In genomic region chr1:32458798-32459197, GRCh38 we compare ENCODE assay signal across 10 cellular contexts. TPM values are rescaled to one million over a fixed set of nuclear protein-coding genes. Genes with fewer than 3 reads are reported as not detected.
"Had no signal": no experiment of that assay in that cellular context is flagged by ENCODE, and none has a peak within 500 bp of the region (broad histone marks: within the 10 kb centered on the region; RNA-seq: fewer than 3 reads in every experiment).

No MANE protein-coding gene starts in this region.

RNA-seq across cellular contexts. Expression of gene ZBTB8B, which starts 6.1 kb away (rescaled TPM):
- total RNA-seq: colonic mucosa; fibroblast of lung; fibroblast of villous mesenchyme; left colon; left lobe of liver; mesenteric fat pad; naive thymus-derived CD8-positive, alpha-beta T cell had no signal
- polyA plus RNA-seq: esophagus; fibroblast of lung; foreskin keratinocyte; immature natural killer cell; naive thymus-derived CD8-positive, alpha-beta T cell had no signal
